1 cellular context compared by ENCODE assay signal in genomic region chr19:1875646-1876493, GRCh38.
TF ChIP-seq lines count a peak whose summit lies in the region.

No MANE protein-coding gene starts in this region.

TF ChIP-seq in liver, 16 proteins besides CTCF, POLR2A, EP300 and RAD21 (continued from another document):
- no peak for TF ChIP-seq ZBTB33 (IDR thresholded peaks at IDR 0.05)
